Comparison of ENCODE assay signal across 1 cellular context in genomic region chr2:239586651-239587310, GRCh38.
TF ChIP-seq lines count a peak whose summit lies in the region.

No MANE protein-coding gene starts in this region.

TF ChIP-seq in WTC11, 78 proteins besides CTCF, POLR2A, EP300 and RAD21 (continued from another document):
- no peak for TF ChIP-seq RELA (CRISPR knock-in tag; IDR thresholded peaks at IDR 0.05; ENCODE audit: borderline replicate concordance)
- TF ChIP-seq RORB (CRISPR knock-in tag; IDR thresholded peaks at IDR 0.05) = no peak
- TF ChIP-seq GTF2I (CRISPR knock-in tag; conservative IDR thresholded peaks at IDR 0.05) = no peak
